8 cellular contexts compared by ENCODE assay signal in genomic region chr22:40024201-40025061, GRCh38. TPM values are rescaled to one million over a fixed set of nuclear protein-coding genes. Genes with fewer than 3 reads are reported as not detected.
DNase-seq lines count a peak whose midpoint lies in the region; ATAC-seq lines count a peak whose summit lies in the region.

No MANE protein-coding gene starts in this region.

- H3K4me2 ChIP-seq in BLaER1 (peak overlapping the region; percentile 92), neuronal stem cell (ENCODE audit: insufficient read depth, low read length, poor library complexity, severe bottlenecking) (no peak overlapping the region)

- H3K36me3 Mint-ChIP-seq in activated T-cell treated with anti-CD3 and anti-CD28 coated beads, Interleukin-2, amount 50 U/mL, for 24 hours (ENCODE audit: low read depth) = no peaks in the 10 kb centered on the region

- no peak for ATAC-seq in HG02678 (IDR thresholded peaks at IDR 0.05; ENCODE audit: unreplicated experiment)

- H4K91ac ChIP-seq in neuronal stem cell (ENCODE audit: low read depth, low read length, poor library complexity) = peak overlapping the region; percentile 33

- H3K4ac ChIP-seq in neuronal stem cell (ENCODE audit: low read length) = no peak overlapping the region

- DNase-seq in HK-2 (ENCODE audit: unreplicated experiment) = peak; percentile 60
- DNase-seq in OCI-M1 (lab: John Stamatoyannopoulos, UW) = peak; percentile 84
- peak; percentile 76 for DNase-seq in activated T-cell treated with anti-CD3 and anti-CD28 coated beads, Interleukin-2, amount 50 U/mL, for 24 hours
- DNase-seq in fibroblast of peridontal ligament (ENCODE audit: extremely low read depth) = peak; percentile 57
- DNase-seq in neuronal stem cell (ENCODE audit: low spot score) = peak; percentile 67

- H3K9me3 Mint-ChIP-seq in activated T-cell treated with anti-CD3 and anti-CD28 coated beads, Interleukin-2, amount 50 U/mL, for 24 hours = no peaks in the 10 kb centered on the region

- peaks cover 5% of the 10 kb centered on the region for H3K4me1 Mint-ChIP-seq in activated T-cell treated with anti-CD3 and anti-CD28 coated beads, Interleukin-2, amount 50 U/mL, for 24 hours (ENCODE audit: low read depth)

- no peak overlapping the region for H3K4me3 ChIP-seq in BLaER1
- no peak overlapping the region for H3K4me3 ChIP-seq in neuronal stem cell (ENCODE audit: low read length in 2 of 2)
- no peak overlapping the region for H3K4me3 ChIP-seq in thymus (ENCODE audit: low read length)

- no peaks in the 10 kb centered on the region for H3K27me3 ChIP-seq in BLaER1
- peaks cover 0 to 36% (median 0%) of the 10 kb centered on the region in 3 experiments for H3K27me3 ChIP-seq in neuronal stem cell (ENCODE audit: control insufficient read depth in 3 of 3, insufficient read depth in 3 of 3, low read depth in 1 of 3, low read length in 3 of 3)
- no peaks in the 10 kb centered on the region for H3K27me3 ChIP-seq in thymus (ENCODE audit: control insufficient read depth, insufficient read depth)

- no peaks in the 10 kb centered on the region for H3K79me1 ChIP-seq in neuronal stem cell (ENCODE audit: low read depth, low read length)

- H4K20me1 ChIP-seq in BLaER1 = no peaks in the 10 kb centered on the region

- H3K27ac Mint-ChIP-seq in activated T-cell treated with anti-CD3 and anti-CD28 coated beads, Interleukin-2, amount 50 U/mL, for 24 hours = no peak overlapping the region

- H3K27ac ChIP-seq in BLaER1 (no peak overlapping the region; the same call in 1 of the 2 replicates), neuronal stem cell (replicated peaks; ENCODE audit: low read length) (no peak overlapping the region), thymus (ENCODE audit: low read depth) (peak overlapping the region; percentile 46)

- WGBS in neuronal stem cell (ENCODE audit: extremely low coverage in 2 of 2, insufficient read length in 2 of 2, insufficient replicate concordance in 1 of 2), 2 donors = no CpG with 5 or more reads among the region's 16 CpGs
- 44% methylated on average over 16 of the region's 16 CpGs for WGBS in thymus

- no peak overlapping the region for H4K8ac ChIP-seq in neuronal stem cell (ENCODE audit: low read depth, low read length)

- H3K36me3 ChIP-seq in BLaER1 (no peaks in the 10 kb centered on the region), neuronal stem cell (replicated peaks in 1 of 2; ENCODE audit: control insufficient read depth in 2 of 2, insufficient read depth in 2 of 2, low read length in 2 of 2) (no peaks in the 10 kb centered on the region), thymus (ENCODE audit: control insufficient read depth, insufficient read depth) (no peaks in the 10 kb centered on the region)

- peak overlapping the region; percentile 89 for H2BK15ac ChIP-seq in neuronal stem cell (ENCODE audit: low read length)

- H3K27me3 Mint-ChIP-seq in activated T-cell treated with anti-CD3 and anti-CD28 coated beads, Interleukin-2, amount 50 U/mL, for 24 hours = no peaks in the 10 kb centered on the region

- H3K9ac ChIP-seq in BLaER1 (no peak overlapping the region), neuronal stem cell (ENCODE audit: low read depth, low read length, poor library complexity) (peak overlapping the region; percentile 30)

- H2AK5ac ChIP-seq in neuronal stem cell (ENCODE audit: low read depth, low read length) = peak overlapping the region; percentile 78

- no peak overlapping the region for H3K23ac ChIP-seq in neuronal stem cell (ENCODE audit: low read depth, low read length, poor library complexity)

- no peak overlapping the region for H2BK5ac ChIP-seq in neuronal stem cell (ENCODE audit: low read length)

- H3K4me1 ChIP-seq in BLaER1 (peaks cover 72% of the 10 kb centered on the region), neuronal stem cell (ENCODE audit: control insufficient read depth in 2 of 2, insufficient read depth in 1 of 2, low read depth in 1 of 2, low read length in 2 of 2) (peaks cover 6 to 9% of the 10 kb centered on the region in 2 donors), thymus (ENCODE audit: control insufficient read depth, insufficient read depth, low read length) (peaks cover 26% of the 10 kb centered on the region)

- no peak overlapping the region for H2AFZ ChIP-seq in neuronal stem cell (ENCODE audit: low read length)

- H3K18ac ChIP-seq in neuronal stem cell (ENCODE audit: low read length) = peak overlapping the region; percentile 75

- H2BK120ac ChIP-seq in neuronal stem cell (ENCODE audit: low read depth, low read length) = peak overlapping the region; percentile 25

- peak overlapping the region; percentile 67 for H2BK12ac ChIP-seq in neuronal stem cell (ENCODE audit: low read length)

- peak overlapping the region; percentile 73 for H3K14ac ChIP-seq in neuronal stem cell (ENCODE audit: low read length)

- H3K9me3 ChIP-seq in BLaER1 (no peaks in the 10 kb centered on the region), neuronal stem cell (replicated peaks in 1 of 2; ENCODE audit: control insufficient read depth in 2 of 2, insufficient read depth in 1 of 2, low read depth in 1 of 2, low read length in 2 of 2) (no peaks in the 10 kb centered on the region), thymus (ENCODE audit: control insufficient read depth) (no peaks in the 10 kb centered on the region)

- H3K4me3 Mint-ChIP-seq in activated T-cell treated with anti-CD3 and anti-CD28 coated beads, Interleukin-2, amount 50 U/mL, for 24 hours = no peak overlapping the region

RNA-seq across cellular contexts. Expression of gene FAM83F, which starts 29.7 kb away (rescaled TPM):
- 0.03 TPM for polyA plus RNA-seq in neuronal stem cell (2013, experiment 1 of 2)
- 0.04 TPM for polyA plus RNA-seq in neuronal stem cell (2013, experiment 2 of 2)
- 2.0 TPM for polyA plus RNA-seq in thymus
